Comparison of ENCODE assay signal across 8 cellular contexts in the genomic region with DNA sequence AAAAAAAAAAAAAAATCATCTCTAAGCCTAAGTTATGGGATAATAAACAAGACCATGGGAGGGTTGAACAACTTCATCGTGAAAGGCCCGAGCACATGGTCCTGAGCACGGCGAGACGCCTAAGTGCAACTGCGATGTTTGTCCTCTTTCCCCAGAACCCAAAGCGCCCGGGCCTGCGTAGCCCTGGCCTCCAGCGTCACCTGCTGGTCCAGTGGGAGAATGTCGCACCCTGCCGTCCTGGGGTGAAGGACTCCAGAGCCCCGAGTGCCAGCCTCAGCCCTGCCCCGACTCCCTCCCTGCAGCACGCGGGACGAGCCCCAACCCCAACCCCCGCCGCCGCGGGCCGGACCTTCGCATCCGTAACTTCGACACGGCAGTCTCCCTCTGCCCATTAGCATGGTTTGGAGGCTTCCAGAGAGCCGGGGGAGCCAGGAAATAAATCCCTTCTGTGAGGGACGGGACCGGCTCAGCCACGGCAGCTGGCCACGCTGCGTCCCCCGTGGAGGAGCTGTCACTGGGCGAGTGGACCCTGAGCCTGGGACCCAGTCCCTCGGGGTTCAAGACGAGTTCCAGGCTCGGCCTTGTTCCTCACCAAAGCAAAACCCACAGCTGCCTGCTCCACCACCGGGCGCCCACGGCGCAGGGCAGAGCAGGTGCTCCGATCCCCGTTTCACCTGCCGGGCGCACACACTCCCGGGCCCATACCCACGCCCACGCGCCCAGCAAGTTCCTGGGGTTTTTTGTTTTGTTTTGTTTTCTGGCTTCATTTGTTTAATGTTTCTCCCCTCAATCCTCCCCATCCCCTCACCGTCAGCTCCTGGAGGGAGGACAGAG.
A peak's percentile ranks its signal among the peaks of the same experiment; 100 is the strongest.
DNase-seq lines count a peak whose midpoint lies in the region; ATAC-seq and TF ChIP-seq lines count a peak whose summit lies in the region.

No MANE protein-coding gene starts in this region.

- no peaks in the 10 kb centered on the region for H3K9me3 ChIP-seq in T-helper 17 cell (ENCODE audit: control insufficient read depth, low read length, poor library complexity, severe bottlenecking)
- H3K9me3 ChIP-seq in body of pancreas = no peaks in the 10 kb centered on the region
- H3K9me3 ChIP-seq in iPS-18a (ENCODE audit: control insufficient read depth, low read depth, low read length) = no peaks in the 10 kb centered on the region

- peaks cover 0 to 5% of the 10 kb centered on the region in 2 donors for H3K27me3 ChIP-seq in body of pancreas
- H3K27me3 ChIP-seq in iPS-18a (ENCODE audit: control insufficient read depth, insufficient read depth, low read length) = peaks cover 55% of the 10 kb centered on the region

- TF ChIP-seq POLR2A in body of pancreas (IDR thresholded peaks at IDR 0.05) = no peak

- no peak overlapping the region for H3K9ac ChIP-seq in iPS-18a (ENCODE audit: low read length)

- peak overlapping the region; percentile 33 for H3K4me3 Mint-ChIP-seq in T-helper 17 cell

- H3K27ac ChIP-seq in body of pancreas (no peak overlapping the region), iPS-18a (ENCODE audit: low read length) (no peak overlapping the region)

- WGBS in body of pancreas, 2 donors = 2 to 3% methylated on average over 26 to 50 of the region's 50 CpGs

- DNase-seq in NCI-H524 (lab: John Stamatoyannopoulos, UW) = peak; percentile 63 to 78
- DNase-seq in NCI-H524 treated with DMSO at 0.1 percent for 48 hours (lab: John Stamatoyannopoulos, UW) = no peak
- peak; percentile 10 for DNase-seq in NCI-H1048 (lab: John Stamatoyannopoulos, UW)
- peak in 2 of 3 donors; percentile 13 to 23 for DNase-seq in T-helper 17 cell
- peak; percentile 78 to 82 (median 79) for DNase-seq in body of pancreas
- peak; percentile 11 for DNase-seq in skeletal muscle cell (ENCODE audit: low read depth)

- H3K27me3 Mint-ChIP-seq in T-helper 17 cell = peaks cover 61% of the 10 kb centered on the region

- TF ChIP-seq CTCF in body of pancreas (IDR thresholded peaks at IDR 0.05) = peak; percentile 74 to 94 (median 88)

- intact Hi-C loops in body of pancreas (cut with DNase I) = no loop called here

- H3K36me3 ChIP-seq in body of pancreas (replicated peaks in 1 of 2; ENCODE audit: insufficient read depth in 1 of 2, low read depth in 2 of 2) = no peaks in the 10 kb centered on the region
- no peaks in the 10 kb centered on the region for H3K36me3 ChIP-seq in iPS-18a (ENCODE audit: control insufficient read depth, low read depth, low read length)

- peak; percentile 87 for ATAC-seq in HG02571 (IDR thresholded peaks at IDR 0.05; ENCODE audit: unreplicated experiment)
- peak; percentile 85 for ATAC-seq in T-helper 17 cell
- ATAC-seq in body of pancreas = peak; percentile 95

- H3K4me3 ChIP-seq in body of pancreas (no peak overlapping the region), iPS-18a (ENCODE audit: low read length) (peak overlapping the region; percentile 75), skeletal muscle cell (ENCODE audit: low read depth, low read length) (peak overlapping the region; percentile 38)

- peaks cover 5% of the 10 kb centered on the region for H3K4me1 Mint-ChIP-seq in T-helper 17 cell

- H3K27ac Mint-ChIP-seq in T-helper 17 cell = no peak overlapping the region

- peaks cover 7% of the 10 kb centered on the region for H3K36me3 Mint-ChIP-seq in T-helper 17 cell (ENCODE audit: low read depth)

- peaks cover 16% of the 10 kb centered on the region for H3K4me1 ChIP-seq in body of pancreas
- peaks cover 19% of the 10 kb centered on the region for H3K4me1 ChIP-seq in iPS-18a (ENCODE audit: control insufficient read depth, low read depth, low read length)

Comparison
In these comparisons a context has a peak if more than half of its experiments do, and no peak if none do; other contexts are left out.
1. H3K4me3 ChIP-seq: peak in iPS-18a (single experiment) and skeletal muscle cell (single experiment); none in body of pancreas (0 of 2).
2. Peak in every context shown above with its lines, with median percentiles within 50 percentile points of each other: ATAC-seq.